ENCODE assay signal across 27 cellular contexts in genomic region chr13:114088863-114089262, GRCh38. TPM values are rescaled to one million over a fixed set of nuclear protein-coding genes. Genes with fewer than 3 reads are reported as not detected.
DNase-seq lines count a peak whose midpoint lies in the region; ATAC-seq and TF ChIP-seq lines count a peak whose summit lies in the region.
"Had no signal": no experiment of that assay in that cellular context is flagged by ENCODE, and none has a peak within 500 bp of the region (broad histone marks: within the 10 kb centered on the region; RNA-seq: fewer than 3 reads in every experiment).

No MANE protein-coding gene starts in this region.

- intact Hi-C loops in activated CD8-positive, alpha-beta T cell treated with anti-CD3 and anti-CD28 coated beads for 36 hours (cut with micrococcal nuclease): no loop called here
- intact Hi-C loops in CD4-positive, alpha-beta T cell (cut with DNase I, micrococcal nuclease): no loop called here

- H2AFZ ChIP-seq in neuronal stem cell (ENCODE audit: low read length): no peak overlapping the region

- H2BK15ac ChIP-seq in neuronal stem cell (ENCODE audit: low read length): no peak overlapping the region

- no peak overlapping the region for H3K4me3 Mint-ChIP-seq in activated CD8-positive, alpha-beta T cell treated with anti-CD3 and anti-CD28 coated beads for 36 hours
- H3K4me3 Mint-ChIP-seq in activated CD8-positive, alpha-beta T cell treated with anti-CD3 and anti-CD28 coated beads, Interleukin-2, amount 10 ng/mL, durations not matched to agents 7 days and 5 days: no peak overlapping the region
- H3K4me3 Mint-ChIP-seq in CD4-positive, alpha-beta T cell: peak overlapping the region; percentile 4
- peak overlapping the region; percentile 3 to 13 for H3K4me3 Mint-ChIP-seq in effector memory CD8-positive, alpha-beta T cell
- H3K4me3 Mint-ChIP-seq: activated CD4-positive, alpha-beta T cell treated with anti-CD3 and anti-CD28 coated beads, Interleukin-2, amount 10 ng/mL, durations not matched to agents 7 days and 5 days; activated CD8-positive, alpha-beta memory T cell treated with anti-CD3 and anti-CD28 coated beads, Interleukin-2, amount 10 ng/mL, durations not matched to agents 7 days and 5 days; neural crest cell; type B pancreatic cell had no signal

- H3K36me3 Mint-ChIP-seq in activated CD8-positive, alpha-beta T cell treated with anti-CD3 and anti-CD28 coated beads for 36 hours (ENCODE audit: low read depth): peaks cover 39% of the 10 kb centered on the region
- peaks cover 30% of the 10 kb centered on the region for H3K36me3 Mint-ChIP-seq in activated CD8-positive, alpha-beta T cell treated with anti-CD3 and anti-CD28 coated beads, Interleukin-2, amount 10 ng/mL, durations not matched to agents 7 days and 5 days (ENCODE audit: low read depth)
- H3K36me3 Mint-ChIP-seq in CD4-positive, alpha-beta T cell (ENCODE audit: low read depth): peaks cover 67% of the 10 kb centered on the region
- peaks cover 48% of the 10 kb centered on the region for H3K36me3 Mint-ChIP-seq in effector memory CD8-positive, alpha-beta T cell (ENCODE audit: insufficient read depth)
- H3K36me3 Mint-ChIP-seq: type B pancreatic cell had no signal

- H2AK5ac ChIP-seq in neuronal stem cell (ENCODE audit: low read depth, low read length): no peak overlapping the region

- no peak for TF ChIP-seq CTCF in activated CD8-positive, alpha-beta T cell treated with anti-CD3 and anti-CD28 coated beads for 36 hours (IDR thresholded peaks at IDR 0.05)
- TF ChIP-seq CTCF in CD4-positive, alpha-beta T cell (IDR thresholded peaks at IDR 0.05): no peak

- H4K91ac ChIP-seq in neuronal stem cell (ENCODE audit: low read depth, low read length, poor library complexity): no peak overlapping the region

- no peak for ATAC-seq in activated CD8-positive, alpha-beta T cell treated with anti-CD3 and anti-CD28 coated beads for 36 hours
- ATAC-seq in activated CD8-positive, alpha-beta T cell treated with anti-CD3 and anti-CD28 coated beads, Interleukin-2, amount 10 ng/mL, durations not matched to agents 7 days and 5 days: no peak
- ATAC-seq in CD4-positive, alpha-beta T cell (ENCODE audit: poor library complexity): no peak
- ATAC-seq in effector memory CD8-positive, alpha-beta T cell (replicated peaks): no peak
- ATAC-seq: activated CD8-positive, alpha-beta memory T cell treated with anti-CD3 and anti-CD28 coated beads, Interleukin-2, amount 10 ng/mL, durations not matched to agents 7 days and 5 days had no signal

- H3K27ac ChIP-seq in CD4-positive, alpha-beta T cell (ENCODE audit: low read depth, low read length): no peak overlapping the region
- no peak overlapping the region for H3K27ac ChIP-seq in neuronal stem cell (replicated peaks; ENCODE audit: low read length)
- H3K27ac ChIP-seq: VCaP had no signal

- no peak overlapping the region for H3K4ac ChIP-seq in neuronal stem cell (ENCODE audit: low read length)

- H2BK5ac ChIP-seq in neuronal stem cell (ENCODE audit: low read length): no peak overlapping the region

- H3K9me3 Mint-ChIP-seq in activated CD8-positive, alpha-beta T cell treated with anti-CD3 and anti-CD28 coated beads for 36 hours: peaks cover 33% of the 10 kb centered on the region
- peaks cover 39% of the 10 kb centered on the region for H3K9me3 Mint-ChIP-seq in activated CD8-positive, alpha-beta T cell treated with anti-CD3 and anti-CD28 coated beads, Interleukin-2, amount 10 ng/mL, durations not matched to agents 7 days and 5 days (ENCODE audit: insufficient read depth)
- peaks cover 11% of the 10 kb centered on the region for H3K9me3 Mint-ChIP-seq in CD4-positive, alpha-beta T cell
- H3K9me3 Mint-ChIP-seq in effector memory CD8-positive, alpha-beta T cell: peaks cover 3 to 10% of the 10 kb centered on the region in 2 donors

- H3K27me3 Mint-ChIP-seq in activated CD8-positive, alpha-beta T cell treated with anti-CD3 and anti-CD28 coated beads for 36 hours: no peaks in the 10 kb centered on the region
- no peaks in the 10 kb centered on the region for H3K27me3 Mint-ChIP-seq in activated CD8-positive, alpha-beta T cell treated with anti-CD3 and anti-CD28 coated beads, Interleukin-2, amount 10 ng/mL, durations not matched to agents 7 days and 5 days (ENCODE audit: low read depth)
- H3K27me3 Mint-ChIP-seq in CD4-positive, alpha-beta T cell: no peaks in the 10 kb centered on the region
- H3K27me3 Mint-ChIP-seq in effector memory CD8-positive, alpha-beta T cell: no peaks in the 10 kb centered on the region
- H3K27me3 Mint-ChIP-seq: activated CD4-positive, alpha-beta T cell treated with anti-CD3 and anti-CD28 coated beads, Interleukin-2, amount 10 ng/mL, durations not matched to agents 7 days and 5 days; activated CD8-positive, alpha-beta memory T cell treated with anti-CD3 and anti-CD28 coated beads, Interleukin-2, amount 10 ng/mL, durations not matched to agents 7 days and 5 days; type B pancreatic cell had no signal

- H3K27ac Mint-ChIP-seq in activated CD8-positive, alpha-beta T cell treated with anti-CD3 and anti-CD28 coated beads for 36 hours: peak overlapping the region; percentile 32
- H3K27ac Mint-ChIP-seq in activated CD8-positive, alpha-beta T cell treated with anti-CD3 and anti-CD28 coated beads, Interleukin-2, amount 10 ng/mL, durations not matched to agents 7 days and 5 days: no peak overlapping the region
- H3K27ac Mint-ChIP-seq in CD4-positive, alpha-beta T cell: peak overlapping the region; percentile 53
- H3K27ac Mint-ChIP-seq in effector memory CD8-positive, alpha-beta T cell: peak overlapping the region; percentile 52 to 74
- H3K27ac Mint-ChIP-seq: activated CD8-positive, alpha-beta memory T cell treated with anti-CD3 and anti-CD28 coated beads, Interleukin-2, amount 10 ng/mL, durations not matched to agents 7 days and 5 days; type B pancreatic cell had no signal

- no peak overlapping the region for H2BK12ac ChIP-seq in neuronal stem cell (ENCODE audit: low read length)

- CTCF ChIA-PET in activated CD8-positive, alpha-beta T cell treated with anti-CD3 and anti-CD28 coated beads for 36 hours (lab: Charles Lee): no interaction called here
- CTCF ChIA-PET in activated CD8-positive, alpha-beta T cell treated with anti-CD3 and anti-CD28 coated beads, Interleukin-2, amount 10 ng/mL, durations not matched to agents 7 days and 5 days (lab: Charles Lee): no interaction called here
- CTCF ChIA-PET in CD4-positive, alpha-beta T cell (lab: Charles Lee): no interaction called here

- no peak overlapping the region for H4K8ac ChIP-seq in neuronal stem cell (ENCODE audit: low read depth, low read length)

- H3K4me1 Mint-ChIP-seq in activated CD8-positive, alpha-beta T cell treated with anti-CD3 and anti-CD28 coated beads for 36 hours (ENCODE audit: low read depth): peaks cover 29% of the 10 kb centered on the region
- no peaks in the 10 kb centered on the region for H3K4me1 Mint-ChIP-seq in activated CD8-positive, alpha-beta T cell treated with anti-CD3 and anti-CD28 coated beads, Interleukin-2, amount 10 ng/mL, durations not matched to agents 7 days and 5 days (ENCODE audit: low read depth)
- H3K4me1 Mint-ChIP-seq in CD4-positive, alpha-beta T cell (ENCODE audit: low read depth): peaks cover 41% of the 10 kb centered on the region
- H3K4me1 Mint-ChIP-seq in effector memory CD8-positive, alpha-beta T cell (ENCODE audit: low read depth in 2 of 2): peaks cover 21 to 40% of the 10 kb centered on the region in 2 donors
- H3K4me1 Mint-ChIP-seq: activated CD8-positive, alpha-beta memory T cell treated with anti-CD3 and anti-CD28 coated beads, Interleukin-2, amount 10 ng/mL, durations not matched to agents 7 days and 5 days; neural crest cell had no signal

- no peak overlapping the region for H3K14ac ChIP-seq in neuronal stem cell (ENCODE audit: low read length)

- H3K18ac ChIP-seq in neuronal stem cell (ENCODE audit: low read length): peak overlapping the region; percentile 52

- no peaks in the 10 kb centered on the region for H3K79me1 ChIP-seq in neuronal stem cell (ENCODE audit: low read depth, low read length)

- no peak overlapping the region for H3K23ac ChIP-seq in neuronal stem cell (ENCODE audit: low read depth, low read length, poor library complexity)

- H3K36me3 ChIP-seq in neuronal stem cell (replicated peaks in 1 of 2; ENCODE audit: control insufficient read depth in 2 of 2, insufficient read depth in 2 of 2, low read length in 2 of 2): no peaks in the 10 kb centered on the region

- H3K4me2 ChIP-seq in neuronal stem cell (ENCODE audit: insufficient read depth, low read length, poor library complexity, severe bottlenecking): no peak overlapping the region

- peaks cover 28% of the 10 kb centered on the region for H3K9me3 ChIP-seq in CD4-positive, alpha-beta T cell (ENCODE audit: control insufficient read depth, low read length)
- peaks cover 3 to 33% of the 10 kb centered on the region in 2 donors for H3K9me3 ChIP-seq in neuronal stem cell (replicated peaks in 1 of 2; ENCODE audit: control insufficient read depth in 2 of 2, insufficient read depth in 1 of 2, low read depth in 1 of 2, low read length in 2 of 2)

- DNase-seq in activated CD8-positive, alpha-beta T cell treated with anti-CD3 and anti-CD28 coated beads for 36 hours: no peak
- no peak for DNase-seq in activated CD8-positive, alpha-beta T cell treated with anti-CD3 and anti-CD28 coated beads, Interleukin-2, amount 10 ng/mL, durations not matched to agents 7 days and 5 days
- DNase-seq in CD4-positive, alpha-beta T cell: no peak
- DNase-seq in effector memory CD8-positive, alpha-beta T cell: no peak
- no peak for DNase-seq in neuronal stem cell (ENCODE audit: low spot score)
- no peak for DNase-seq in SW 1271 (lab: John Stamatoyannopoulos, UW)
- no peak for DNase-seq in islet precursor cell
- no peak for DNase-seq in NCI-H2081 treated with DMSO at 0.1 percent for 48 hours (lab: John Stamatoyannopoulos, UW)
- DNase-seq: 8988T; activated CD4-positive, alpha-beta T cell treated with anti-CD3 and anti-CD28 coated beads, Interleukin-2, amount 10 ng/mL, durations not matched to agents 7 days and 5 days; activated CD8-positive, alpha-beta memory T cell treated with anti-CD3 and anti-CD28 coated beads, Interleukin-2, amount 10 ng/mL, durations not matched to agents 7 days and 5 days; activated naive CD4-positive, alpha-beta T cell treated with Interleukin-2 at 50 U/mL for 16 hours; C1 segment of cervical spinal cord; cerebellar nuclear complex; DMS79 treated with DMSO at 0.1 percent for 48 hours; GF-D8; KBM-7; NCI-H1092 treated with DMSO at 0.1 percent for 48 hours; NCI-H1694 treated with DMSO at 0.1 percent for 48 hours; NCI-H2171; stimulated activated CD4-positive, alpha-beta T cell treated with anti-CD3 and anti-CD28 coated beads, Interleukin-4, amount 100 ng/mL, for 4 hours; T1000 had no signal

- no peaks in the 10 kb centered on the region for H3K27me3 ChIP-seq in CD4-positive, alpha-beta T cell (ENCODE audit: control insufficient read depth, insufficient read depth, low read length)
- H3K27me3 ChIP-seq in neuronal stem cell (ENCODE audit: control insufficient read depth in 3 of 3, insufficient read depth in 3 of 3, low read depth in 1 of 3, low read length in 3 of 3): peaks cover 0 to 7% (median 0%) of the 10 kb centered on the region in 3 experiments
- H3K27me3 ChIP-seq: body of pancreas had no signal

- H3K4me3 ChIP-seq in neuronal stem cell (ENCODE audit: low read length in 2 of 2): no peak overlapping the region
- H3K4me3 ChIP-seq: body of pancreas, lung had no signal

- no peaks in the 10 kb centered on the region for H3K4me1 ChIP-seq in neuronal stem cell (ENCODE audit: control insufficient read depth in 2 of 2, insufficient read depth in 1 of 2, low read depth in 1 of 2, low read length in 2 of 2)
- H3K4me1 ChIP-seq: body of pancreas had no signal

- POLR2A ChIA-PET in activated CD8-positive, alpha-beta T cell treated with anti-CD3 and anti-CD28 coated beads for 36 hours (lab: Charles Lee): no interaction called here
- POLR2A ChIA-PET in activated CD8-positive, alpha-beta T cell treated with anti-CD3 and anti-CD28 coated beads, Interleukin-2, amount 10 ng/mL, durations not matched to agents 7 days and 5 days (lab: Charles Lee): no interaction called here
- POLR2A ChIA-PET in CD4-positive, alpha-beta T cell (lab: Charles Lee): interaction anchor here (1.0 kb wide), 1 partner anchor 22 kb away, joined by 4 read pairs; no protein-coding TSS in a partner anchor

- no peak overlapping the region for H2BK120ac ChIP-seq in neuronal stem cell (ENCODE audit: low read depth, low read length)

- no CpG with 5 or more reads among the region's 7 CpGs for WGBS in neuronal stem cell (ENCODE audit: extremely low coverage in 2 of 2, insufficient read length in 2 of 2, insufficient replicate concordance in 1 of 2), 2 donors

- H3K9ac ChIP-seq in neuronal stem cell (ENCODE audit: low read depth, low read length, poor library complexity): no peak overlapping the region

RNA-seq across cellular contexts. Expression of gene RASA3, which starts 43.6 kb away (rescaled TPM):
- total RNA-seq in activated CD8-positive, alpha-beta T cell treated with anti-CD3 and anti-CD28 coated beads for 36 hours: 10 to 100 TPM; 28.9 to 32.3 TPM
- total RNA-seq in activated CD8-positive, alpha-beta T cell treated with anti-CD3 and anti-CD28 coated beads, Interleukin-2, amount 10 ng/mL, durations not matched to agents 7 days and 5 days: 10 to 100 TPM; 36.9 to 39.3 TPM
- total RNA-seq in CD4-positive, alpha-beta T cell: 100 to 1,000 TPM; 181 to 184 TPM
- 9.5 TPM for polyA plus RNA-seq in neuronal stem cell (2013, experiment 1 of 2)
- 8.9 TPM for polyA plus RNA-seq in neuronal stem cell (2013, experiment 2 of 2)

Comparison
In these comparisons a context has a peak if more than half of its experiments do, and no peak if none do; other contexts are left out.
1. H3K4me3 Mint-ChIP-seq: peak in CD4-positive, alpha-beta T cell (single experiment) and effector memory CD8-positive, alpha-beta T cell (2 of 2); none in activated CD8-positive, alpha-beta T cell treated with anti-CD3 and anti-CD28 coated beads for 36 hours (single experiment) and activated CD8-positive, alpha-beta T cell treated with anti-CD3 and anti-CD28 coated beads, Interleukin-2, amount 10 ng/mL, durations not matched to agents 7 days and 5 days (single experiment).
2. RNA of gene RASA3, which starts 43.6 kb away (total RNA-seq): 181 to 184 TPM in CD4-positive, alpha-beta T cell; 36.9 to 39.3 TPM in activated CD8-positive, alpha-beta T cell treated with anti-CD3 and anti-CD28 coated beads, Interleukin-2, amount 10 ng/mL, durations not matched to agents 7 days and 5 days and 28.9 to 32.3 TPM in activated CD8-positive, alpha-beta T cell treated with anti-CD3 and anti-CD28 coated beads for 36 hours; every median in the first group is over 4 times any median in the second.